In the genomic region with DNA sequence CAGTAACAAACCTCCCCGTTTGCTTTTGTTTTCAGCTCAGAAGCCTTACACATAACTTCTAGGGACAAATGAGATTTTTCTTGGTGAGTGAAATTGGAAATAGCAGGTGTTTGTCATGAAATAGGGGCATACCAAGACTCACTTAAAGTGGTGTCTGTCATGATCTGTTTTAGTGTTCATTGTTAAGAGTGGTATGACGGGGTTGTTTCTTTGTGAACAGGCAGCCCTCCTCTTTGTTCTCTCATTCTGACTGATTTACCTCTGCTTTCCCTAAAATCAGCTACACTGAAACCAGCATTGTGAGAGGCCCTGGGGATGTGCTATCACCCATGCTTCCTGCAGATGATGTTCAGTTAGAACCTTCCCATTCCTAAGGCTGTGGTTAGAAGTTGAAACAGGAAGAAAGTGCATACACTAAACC, we compare ENCODE assay signal across 1 cellular context.
TF ChIP-seq lines count a peak whose summit lies in the region.

No MANE protein-coding gene starts in this region.

TF ChIP-seq in HepG2, 621 proteins besides CTCF, POLR2A, EP300 and RAD21:
- TF ChIP-seq, protein P1, sequence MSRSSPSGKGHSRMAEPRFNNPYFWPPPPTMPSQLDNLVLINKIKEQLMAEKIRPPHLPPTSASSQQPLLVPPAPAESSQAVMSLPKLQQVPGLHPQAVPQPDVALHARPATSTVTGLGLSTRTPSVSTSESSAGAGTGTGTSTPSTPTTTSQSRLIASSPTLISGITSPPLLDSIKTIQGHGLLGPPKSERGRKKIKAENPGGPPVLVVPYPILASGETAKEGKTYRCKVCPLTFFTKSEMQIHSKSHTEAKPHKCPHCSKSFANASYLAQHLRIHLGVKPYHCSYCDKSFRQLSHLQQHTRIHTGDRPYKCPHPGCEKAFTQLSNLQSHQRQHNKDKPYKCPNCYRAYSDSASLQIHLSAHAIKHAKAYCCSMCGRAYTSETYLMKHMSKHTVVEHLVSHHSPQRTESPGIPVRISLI (CRISPR knock-in tag; IDR thresholded peaks at IDR 0.05; ENCODE audit: borderline replicate concordance): no peak
- TF ChIP-seq STAT5B (CRISPR knock-in tag; IDR thresholded peaks at IDR 0.05) (no peak), PITX1 (CRISPR knock-in tag; IDR thresholded peaks at IDR 0.05) (no peak), EHMT2 (IDR thresholded peaks at IDR 0.05; ENCODE audit: borderline replicate concordance, low read depth, low read length) (no peak), ZSCAN25 (CRISPR knock-in tag; IDR thresholded peaks at IDR 0.05) (no peak), ZNF343 (CRISPR knock-in tag; IDR thresholded peaks at IDR 0.05) (no peak), MED1 (CRISPR knock-in tag; IDR thresholded peaks at IDR 0.05) (no peak), PAXIP1 (CRISPR knock-in tag; conservative IDR thresholded peaks at IDR 0.05) (no peak), RELA (CRISPR knock-in tag; IDR thresholded peaks at IDR 0.05) (no peak), POGZ (CRISPR knock-in tag; IDR thresholded peaks at IDR 0.05) (no peak), ZNF7 (CRISPR knock-in tag; IDR thresholded peaks at IDR 0.05) (no peak), MTF1 (CRISPR knock-in tag; IDR thresholded peaks at IDR 0.05) (no peak), ZNF567 (CRISPR knock-in tag; IDR thresholded peaks at IDR 0.05; ENCODE audit: borderline replicate concordance) (no peak), MAFF (IDR thresholded peaks at IDR 0.05; ENCODE audit: low read depth, low read length) (no peak), ZNF329 (CRISPR knock-in tag; IDR thresholded peaks at IDR 0.05; ENCODE audit: low read depth) (no peak)
- TF ChIP-seq, protein P2, sequence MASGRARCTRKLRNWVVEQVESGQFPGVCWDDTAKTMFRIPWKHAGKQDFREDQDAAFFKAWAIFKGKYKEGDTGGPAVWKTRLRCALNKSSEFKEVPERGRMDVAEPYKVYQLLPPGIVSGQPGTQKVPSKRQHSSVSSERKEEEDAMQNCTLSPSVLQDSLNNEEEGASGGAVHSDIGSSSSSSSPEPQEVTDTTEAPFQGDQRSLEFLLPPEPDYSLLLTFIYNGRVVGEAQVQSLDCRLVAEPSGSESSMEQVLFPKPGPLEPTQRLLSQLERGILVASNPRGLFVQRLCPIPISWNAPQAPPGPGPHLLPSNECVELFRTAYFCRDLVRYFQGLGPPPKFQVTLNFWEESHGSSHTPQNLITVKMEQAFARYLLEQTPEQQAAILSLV (CRISPR knock-in tag; IDR thresholded peaks at IDR 0.05; ENCODE audit: borderline replicate concordance): no peak
- TF ChIP-seq, protein P3, sequence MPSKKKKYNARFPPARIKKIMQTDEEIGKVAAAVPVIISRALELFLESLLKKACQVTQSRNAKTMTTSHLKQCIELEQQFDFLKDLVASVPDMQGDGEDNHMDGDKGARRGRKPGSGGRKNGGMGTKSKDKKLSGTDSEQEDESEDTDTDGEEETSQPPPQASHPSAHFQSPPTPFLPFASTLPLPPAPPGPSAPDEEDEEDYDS (CRISPR knock-in tag; IDR thresholded peaks at IDR 0.05): no peak
- TF ChIP-seq, protein P4, sequence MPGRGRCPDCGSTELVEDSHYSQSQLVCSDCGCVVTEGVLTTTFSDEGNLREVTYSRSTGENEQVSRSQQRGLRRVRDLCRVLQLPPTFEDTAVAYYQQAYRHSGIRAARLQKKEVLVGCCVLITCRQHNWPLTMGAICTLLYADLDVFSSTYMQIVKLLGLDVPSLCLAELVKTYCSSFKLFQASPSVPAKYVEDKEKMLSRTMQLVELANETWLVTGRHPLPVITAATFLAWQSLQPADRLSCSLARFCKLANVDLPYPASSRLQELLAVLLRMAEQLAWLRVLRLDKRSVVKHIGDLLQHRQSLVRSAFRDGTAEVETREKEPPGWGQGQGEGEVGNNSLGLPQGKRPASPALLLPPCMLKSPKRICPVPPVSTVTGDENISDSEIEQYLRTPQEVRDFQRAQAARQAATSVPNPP (CRISPR knock-in tag; IDR thresholded peaks at IDR 0.05): no peak
- TF ChIP-seq, protein P5, sequence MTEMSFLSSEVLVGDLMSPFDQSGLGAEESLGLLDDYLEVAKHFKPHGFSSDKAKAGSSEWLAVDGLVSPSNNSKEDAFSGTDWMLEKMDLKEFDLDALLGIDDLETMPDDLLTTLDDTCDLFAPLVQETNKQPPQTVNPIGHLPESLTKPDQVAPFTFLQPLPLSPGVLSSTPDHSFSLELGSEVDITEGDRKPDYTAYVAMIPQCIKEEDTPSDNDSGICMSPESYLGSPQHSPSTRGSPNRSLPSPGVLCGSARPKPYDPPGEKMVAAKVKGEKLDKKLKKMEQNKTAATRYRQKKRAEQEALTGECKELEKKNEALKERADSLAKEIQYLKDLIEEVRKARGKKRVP (CRISPR knock-in tag; IDR thresholded peaks at IDR 0.05): no peak
TF ChIP-seq in HepG2: peak in this region for 0.
